ENCODE assay signal across 1 cellular context in genomic region chr21:42892582-42892930, GRCh38.
A peak's percentile ranks its signal among the peaks of the same experiment; 100 is the strongest.
TF ChIP-seq lines count a peak whose summit lies in the region.

No MANE protein-coding gene starts in this region.

TF ChIP-seq in K562, 482 proteins besides CTCF, POLR2A, EP300 and RAD21 (continued from another document and continues in another):
- no peak for TF ChIP-seq HES1 (IDR thresholded peaks at IDR 0.05; ENCODE audit: low read depth)
- TF ChIP-seq ZNF79 (CRISPR knock-in tag; IDR thresholded peaks at IDR 0.05; ENCODE audit: low read depth): no peak
- no peak for TF ChIP-seq ZHX1 (conservative IDR thresholded peaks at IDR 0.05; ENCODE audit: low read length)
- no peak for TF ChIP-seq ZBTB34 (CRISPR knock-in tag; IDR thresholded peaks at IDR 0.05)
- TF ChIP-seq TSC22D4 (tag; IDR thresholded peaks at IDR 0.05): no peak
- no peak for TF ChIP-seq HDAC2 (IDR thresholded peaks at IDR 0.05)
- TF ChIP-seq MTA1 (IDR thresholded peaks at IDR 0.05; ENCODE audit: borderline replicate concordance): no peak
- no peak for TF ChIP-seq HLTF (IDR thresholded peaks at IDR 0.05)
- no peak for TF ChIP-seq MCM3 (IDR thresholded peaks at IDR 0.05)
- TF ChIP-seq KDM4B (IDR thresholded peaks at IDR 0.05; ENCODE audit: borderline replicate concordance in 2 of 2, low read depth in 1 of 2): no peak
- TF ChIP-seq MTF1 (CRISPR knock-in tag; IDR thresholded peaks at IDR 0.05; ENCODE audit: borderline replicate concordance): no peak
- no peak for TF ChIP-seq ZNF561 (CRISPR knock-in tag; conservative IDR thresholded peaks at IDR 0.05)
- no peak for TF ChIP-seq ZNF778 (CRISPR knock-in tag; IDR thresholded peaks at IDR 0.05)
- TF ChIP-seq ZNF124 (CRISPR knock-in tag; IDR thresholded peaks at IDR 0.05): no peak
- TF ChIP-seq ZNF444 (CRISPR knock-in tag; IDR thresholded peaks at IDR 0.05): no peak
- no peak for TF ChIP-seq FOSL1 (tag; conservative IDR thresholded peaks at IDR 0.05)
- no peak for TF ChIP-seq MTA3 (IDR thresholded peaks at IDR 0.05; ENCODE audit: borderline replicate concordance)
- TF ChIP-seq KLF6 (CRISPR knock-in tag; IDR thresholded peaks at IDR 0.05; ENCODE audit: borderline replicate concordance): 0 out of 2 replicates have a peak, but pooled peaks have one; percentile 42
- TF ChIP-seq SIN3B (IDR thresholded peaks at IDR 0.05; ENCODE audit: low read depth): peak; percentile 48; the same call in 1 of the 2 replicates
- TF ChIP-seq RBM17 (IDR thresholded peaks at IDR 0.05; ENCODE audit: borderline replicate concordance, low read depth, low read length): no peak
- TF ChIP-seq UBTF (IDR thresholded peaks at IDR 0.05; ENCODE audit: borderline replicate concordance in 1 of 2, low read depth in 2 of 2, low read length in 2 of 2): no peak
- TF ChIP-seq MAFF (IDR thresholded peaks at IDR 0.05; ENCODE audit: low read length): no peak
- no peak; a peak in 1 of 4 replicates for TF ChIP-seq MNT (conservative IDR thresholded peaks at IDR 0.05)
- no peak for TF ChIP-seq SETDB1 (IDR thresholded peaks at IDR 0.05; ENCODE audit: low read length)
- no peak for TF ChIP-seq HDAC8 (tag; IDR thresholded peaks at IDR 0.05)
- peak; percentile 84 for TF ChIP-seq PHF20 (IDR thresholded peaks at IDR 0.05; ENCODE audit: partially characterized antibody)
- no peak for TF ChIP-seq PTBP1 (IDR thresholded peaks at IDR 0.05; ENCODE audit: low read depth, low read length)
- no peak for TF ChIP-seq ZNF512 (tag; IDR thresholded peaks at IDR 0.05)
- no peak for TF ChIP-seq MECOM (CRISPR knock-in tag; IDR thresholded peaks at IDR 0.05)
- no peak for TF ChIP-seq NFRKB (IDR thresholded peaks at IDR 0.05; ENCODE audit: low read depth)
- no peak for TF ChIP-seq REST (CRISPR knock-in tag; IDR thresholded peaks at IDR 0.05; ENCODE audit: low read depth)
- TF ChIP-seq ZBTB17 (CRISPR knock-in tag; IDR thresholded peaks at IDR 0.05): 0 out of 2 replicates have a peak, but pooled peaks have one; percentile 20
- no peak for TF ChIP-seq GTF2F1 (IDR thresholded peaks at IDR 0.05; ENCODE audit: low read depth, low read length)
- TF ChIP-seq SMAD2 (IDR thresholded peaks at IDR 0.05; ENCODE audit: low read depth, low read length): no peak
- TF ChIP-seq HCFC1 (IDR thresholded peaks at IDR 0.05; ENCODE audit: low read depth, low read length): no peak
- TF ChIP-seq ZNF551 (CRISPR knock-in tag; IDR thresholded peaks at IDR 0.05): no peak
- no peak for TF ChIP-seq ATF6 (CRISPR knock-in tag; IDR thresholded peaks at IDR 0.05)
- TF ChIP-seq EHMT2 (IDR thresholded peaks at IDR 0.05): no peak
- TF ChIP-seq BCL6 (CRISPR knock-in tag; IDR thresholded peaks at IDR 0.05): no peak
- no peak for TF ChIP-seq LARP7 (IDR thresholded peaks at IDR 0.05)
- no peak; the same call in 1 of the 2 replicates for TF ChIP-seq OTX1 (CRISPR knock-in tag; IDR thresholded peaks at IDR 0.05)
- no peak for TF ChIP-seq HOXB6 (CRISPR knock-in tag; IDR thresholded peaks at IDR 0.05; ENCODE audit: borderline replicate concordance)
- no peak for TF ChIP-seq U2AF2 (optimal IDR thresholded peaks at IDR 0.05; ENCODE audit: low read depth, low read length)
- no peak for TF ChIP-seq TEAD2 (tag; IDR thresholded peaks at IDR 0.05)
- no peak for TF ChIP-seq FOXK2 (conservative IDR thresholded peaks at IDR 0.05 in 1 of 2, IDR thresholded peaks at IDR 0.05 in 1 of 2; ENCODE audit: low read depth in 2 of 2)
- no peak for TF ChIP-seq ZBTB7A (IDR thresholded peaks at IDR 0.05; ENCODE audit: borderline replicate concordance, control insufficient read depth, low read depth, low read length)
- TF ChIP-seq DMBX1 (CRISPR knock-in tag; IDR thresholded peaks at IDR 0.05; ENCODE audit: borderline replicate concordance): 0 out of 2 replicates have a peak, but pooled peaks have one; percentile 37
- TF ChIP-seq HDGF (IDR thresholded peaks at IDR 0.05): 0 out of 2 replicates have a peak, but pooled peaks have one; percentile 49
- TF ChIP-seq BHLHE40 (IDR thresholded peaks at IDR 0.05; ENCODE audit: low read length): no peak
